ENCODE assay signal across 33 cellular contexts in genomic region chr1:36721261-36721660, GRCh38.
"Had no signal": no experiment of that assay in that cellular context is flagged by ENCODE, and none has a peak within 500 bp of the region (broad histone marks: within the 10 kb centered on the region; RNA-seq: fewer than 3 reads in every experiment).

No MANE protein-coding gene starts in this region.

- H3K4me3 ChIP-seq: adrenal gland, body of pancreas, breast epithelium had no signal

- FAIRE-seq: astrocyte, TTC549 had no signal

- H3K27me3 ChIP-seq: body of pancreas, brain microvascular endothelial cell had no signal

- H3K27ac ChIP-seq: adrenal gland, body of pancreas, brain microvascular endothelial cell, breast epithelium, VCaP had no signal

- H3K36me3 ChIP-seq: adrenal gland, brain microvascular endothelial cell, breast epithelium had no signal

- H3K4me1 ChIP-seq: adrenal gland, body of pancreas, breast epithelium had no signal

- ATAC-seq: activated CD4-positive, alpha-beta T cell treated with anti-CD3 and anti-CD28 coated beads for 36 hours; activated CD4-positive, CD25-positive, alpha-beta regulatory T cell treated with anti-CD3 and anti-CD28 coated beads, Interleukin-2, amount 50 U/mL, for 24 hours; activated CD8-positive, alpha-beta memory T cell treated with anti-CD3 and anti-CD28 coated beads, Interleukin-2, amount 10 ng/mL, durations not matched to agents 7 days and 5 days; activated CD8-positive, alpha-beta T cell treated with anti-CD3 and anti-CD28 coated beads, Interleukin-2, amount 10 ng/mL, durations not matched to agents 7 days and 5 days; activated naive CD4-positive, alpha-beta T cell treated with anti-CD3 and anti-CD28 coated beads, Interleukin-2, amount 50 U/mL, for 72 hours; body of pancreas; WTC11 had no signal

- DNase-seq: activated CD4-positive, alpha-beta memory T cell treated with anti-CD3 and anti-CD28 coated beads, Interleukin-2, amount 10 ng/mL, durations not matched to agents 7 days and 5 days; activated CD4-positive, alpha-beta T cell treated with anti-CD3 and anti-CD28 coated beads for 1 hour; activated CD4-positive, alpha-beta T cell treated with anti-CD3 and anti-CD28 coated beads for 36 hours; activated CD4-positive, alpha-beta T cell treated with anti-CD3 and anti-CD28 coated beads for 48 hours; activated CD4-positive, alpha-beta T cell treated with anti-CD3 and anti-CD28 coated beads, Interleukin-2, amount 10 ng/mL, durations not matched to agents 7 days and 5 days; activated CD4-positive, alpha-beta T cell treated with anti-CD3 and anti-CD28 coated beads, Interleukin-2, amount 50 U/mL, for 48 hours; activated CD4-positive, CD25-positive, alpha-beta regulatory T cell; activated CD8-positive, alpha-beta memory T cell treated with anti-CD3 and anti-CD28 coated beads for 24 hours; activated CD8-positive, alpha-beta memory T cell treated with anti-CD3 and anti-CD28 coated beads, Interleukin-2, amount 10 ng/mL, durations not matched to agents 7 days and 5 days; activated CD8-positive, alpha-beta memory T cell treated with anti-CD3 and anti-CD28 coated beads, Interleukin-2, amount 50 U/mL, for 48 hours; activated CD8-positive, alpha-beta T cell treated with anti-CD3 and anti-CD28 coated beads, Interleukin-2, amount 10 ng/mL, durations not matched to agents 7 days and 5 days; activated effector memory CD4-positive, alpha-beta T cell treated with Interleukin-2 at 50 U/mL for 16 hours; activated gamma-delta T cell; activated naive CD4-positive, alpha-beta T cell treated with anti-CD3 and anti-CD28 coated beads, Interleukin-2, amount 10 ng/mL, durations not matched to agents 7 days and 5 days; activated naive CD4-positive, alpha-beta T cell treated with Interleukin-2 at 50 U/mL for 16 hours; activated naive CD8-positive, alpha-beta T cell treated with anti-CD3 and anti-CD28 coated beads for 36 hours; activated T-cell treated with anti-CD3 and anti-CD28 coated beads, Interleukin-2, amount 50 U/mL, for 24 hours; activated T-cell treated with anti-CD3 and anti-CD28 coated beads, Interleukin-2, amount 50 U/mL, for 48 hours; adrenal gland; amniotic stem cell; body of pancreas; brain microvascular endothelial cell; cerebellar nuclear complex; T-helper 1 cell; T-helper 2 cell; T-helper 9 cell had no signal

- H3K9me3 ChIP-seq: adrenal gland, body of pancreas, breast epithelium had no signal
